ENCODE assay signal across 16 cellular contexts in genomic region chr11:122778148-122778547, GRCh38.
DNase-seq lines count a peak whose midpoint lies in the region; ATAC-seq and TF ChIP-seq lines count a peak whose summit lies in the region.
"Had no signal": no experiment of that assay in that cellular context is flagged by ENCODE, and none has a peak within 500 bp of the region (broad histone marks: within the 10 kb centered on the region; RNA-seq: fewer than 3 reads in every experiment).

No MANE protein-coding gene starts in this region.

- H3K4me2 ChIP-seq in PC-9: peak overlapping the region; percentile 66
- H3K4me2 ChIP-seq: GM23338 had no signal

- peak overlapping the region; percentile 85 for H3K27ac ChIP-seq in PC-9
- H3K27ac ChIP-seq: adrenal gland had no signal

- peaks cover 32% of the 10 kb centered on the region for H3K36me3 ChIP-seq in PC-9 (ENCODE audit: low read depth)
- H3K36me3 ChIP-seq: adrenal gland had no signal

- H4K20me1 ChIP-seq in PC-9 (ENCODE audit: insufficient read depth): no peaks in the 10 kb centered on the region

- H3K4me3 ChIP-seq in PC-9 (no peak overlapping the region; the same call in 1 of the 2 replicates), epithelial cell of esophagus (ENCODE audit: low read length) (no peak overlapping the region)
- H3K4me3 ChIP-seq: adrenal gland, GM23338 had no signal

- peaks cover 57% of the 10 kb centered on the region for H3K4me1 Mint-ChIP-seq in stimulated activated naive CD8-positive, alpha-beta T cell treated with anti-CD3 and anti-CD28 coated beads, Interleukin-15, amount 100 ng/mL, for 72 hours

- H2AFZ ChIP-seq in PC-9: no peak overlapping the region
- H2AFZ ChIP-seq: GM23338 had no signal

- no TSS peak for BruUV-seq in PC-9 (replicated peaks; lab: Mats Ljungman, UMichigan)

- intact Hi-C loops in PC-9 (cut with micrococcal nuclease; ENCODE audit: unreplicated experiment): loop anchor here (2.0 kb wide), 1 partner anchor 65 kb away; no protein-coding TSS in a partner anchor

- TF ChIP-seq CTCF in PC-9 (conservative IDR thresholded peaks at IDR 0.05) (no peak), epithelial cell of esophagus (IDR thresholded peaks at IDR 0.05; ENCODE audit: insufficient read depth, low read depth, low read length, missing control alignments) (no peak), GM20000 (IDR thresholded peaks at IDR 0.05; ENCODE audit: extremely low read depth, missing control alignments) (no peak)

- H3K27ac Mint-ChIP-seq in activated naive CD4-positive, alpha-beta T cell treated with anti-CD3 and anti-CD28 coated beads, Interleukin-2, amount 50 U/mL, for 72 hours: peak overlapping the region; percentile 40 to 78
- peak overlapping the region in 1 of 2 donors; percentile 20 for H3K27ac Mint-ChIP-seq in stimulated activated naive CD8-positive, alpha-beta T cell treated with anti-CD3 and anti-CD28 coated beads, Interleukin-15, amount 100 ng/mL, for 72 hours
- H3K27ac Mint-ChIP-seq: activated CD8-positive, alpha-beta memory T cell treated with anti-CD3 and anti-CD28 coated beads, Interleukin-2, amount 10 ng/mL, durations not matched to agents 7 days and 5 days; GM23338; stimulated activated memory B cell treated with anti-CD40 and anti-IgM and Interleukin-4, amounts not matched to agents 10 μg/mL and 1 μg/mL and 100 μg/mL, for 72 hours had no signal

- no peaks in the 10 kb centered on the region for H3K9me3 ChIP-seq in PC-9 (ENCODE audit: insufficient read depth, low read depth)
- H3K9me3 ChIP-seq: adrenal gland had no signal

- no peaks in the 10 kb centered on the region for H3K27me3 Mint-ChIP-seq in stimulated activated naive CD8-positive, alpha-beta T cell treated with anti-CD3 and anti-CD28 coated beads, Interleukin-15, amount 100 ng/mL, for 72 hours

- POLR2A ChIA-PET in PC-9 (lab: Charles Lee; ENCODE audit: unreplicated experiment): interaction anchor here (0.6 kb wide), 1 partner anchor 1312 kb away, joined by 22 read pairs; no protein-coding TSS in a partner anchor

- no peaks in the 10 kb centered on the region for H3K9me3 Mint-ChIP-seq in activated naive CD4-positive, alpha-beta T cell treated with anti-CD3 and anti-CD28 coated beads, Interleukin-2, amount 50 U/mL, for 72 hours
- no peaks in the 10 kb centered on the region for H3K9me3 Mint-ChIP-seq in stimulated activated naive CD8-positive, alpha-beta T cell treated with anti-CD3 and anti-CD28 coated beads, Interleukin-15, amount 100 ng/mL, for 72 hours
- H3K9me3 Mint-ChIP-seq: GM23338; stimulated activated memory B cell treated with anti-CD40 and anti-IgM and Interleukin-4, amounts not matched to agents 10 μg/mL and 1 μg/mL and 100 μg/mL, for 72 hours had no signal

- DNase-seq in activated naive CD4-positive, alpha-beta T cell treated with anti-CD3 and anti-CD28 coated beads, Interleukin-2, amount 50 U/mL, for 72 hours (ENCODE audit: low spot score in 2 of 2): no peak
- DNase-seq in activated naive CD4-positive, alpha-beta T cell (lab: John Stamatoyannopoulos, UW): no peak
- DNase-seq in PC-9: peak in 1 of 2 experiments; percentile 82
- peak; percentile 63 for DNase-seq in epithelial cell of esophagus (ENCODE audit: low read depth)
- DNase-seq in stimulated activated naive CD8-positive, alpha-beta T cell treated with anti-CD3 and anti-CD28 coated beads, Interleukin-15, amount 100 ng/mL, for 72 hours: no peak
- no peak for DNase-seq in GM20000 (ENCODE audit: low spot score)
- DNase-seq in hepatic stellate cell (ENCODE audit: low spot score): no peak
- DNase-seq: activated CD8-positive, alpha-beta memory T cell treated with anti-CD3 and anti-CD28 coated beads, Interleukin-2, amount 10 ng/mL, durations not matched to agents 7 days and 5 days; adrenal gland; DMS 273 treated with DMSO at 0.1 percent for 48 hours; islet precursor cell; midbrain; NCI-H2227 treated with DMSO at 0.1 percent for 48 hours had no signal

- H3F3A ChIP-seq in PC-9 (ENCODE audit: insufficient read depth, low read depth): peaks cover 68% of the 10 kb centered on the region

- CTCF ChIA-PET in PC-9 (lab: Charles Lee): interaction anchor here (0.6 kb wide), 2 partner anchors 14 to 149 kb away, joined by 4 read pairs; no protein-coding TSS in a partner anchor

- no peaks in the 10 kb centered on the region for H3K9me2 ChIP-seq in PC-9 (ENCODE audit: insufficient read depth)

- ATAC-seq in activated naive CD4-positive, alpha-beta T cell treated with anti-CD3 and anti-CD28 coated beads, Interleukin-2, amount 50 U/mL, for 72 hours: peak; percentile 83 to 87
- ATAC-seq in stimulated activated naive CD8-positive, alpha-beta T cell treated with anti-CD3 and anti-CD28 coated beads, Interleukin-15, amount 100 ng/mL, for 72 hours: peak; percentile 63
- no peak for ATAC-seq in GM21381 (IDR thresholded peaks at IDR 0.05; ENCODE audit: unreplicated experiment)
- ATAC-seq: activated CD8-positive, alpha-beta memory T cell treated with anti-CD3 and anti-CD28 coated beads, Interleukin-2, amount 10 ng/mL, durations not matched to agents 7 days and 5 days; GM23338; stimulated activated memory B cell treated with anti-CD40 and anti-IgM and Interleukin-4, amounts not matched to agents 10 μg/mL and 1 μg/mL and 100 μg/mL, for 72 hours had no signal

- peak overlapping the region in 1 of 2 donors; percentile 55 for H3K4me3 Mint-ChIP-seq in stimulated activated naive CD8-positive, alpha-beta T cell treated with anti-CD3 and anti-CD28 coated beads, Interleukin-15, amount 100 ng/mL, for 72 hours
- H3K4me3 Mint-ChIP-seq: activated CD8-positive, alpha-beta memory T cell treated with anti-CD3 and anti-CD28 coated beads, Interleukin-2, amount 10 ng/mL, durations not matched to agents 7 days and 5 days; GM23338; stimulated activated memory B cell treated with anti-CD40 and anti-IgM and Interleukin-4, amounts not matched to agents 10 μg/mL and 1 μg/mL and 100 μg/mL, for 72 hours had no signal

- peaks cover 77% of the 10 kb centered on the region for H3K4me1 ChIP-seq in PC-9 (replicated peaks; ENCODE audit: insufficient read depth)

- H3K36me3 Mint-ChIP-seq in activated naive CD4-positive, alpha-beta T cell treated with anti-CD3 and anti-CD28 coated beads, Interleukin-2, amount 50 U/mL, for 72 hours: peaks cover 4 to 15% of the 10 kb centered on the region in 2 donors

- H3K79me2 ChIP-seq in PC-9 (ENCODE audit: low read depth): peaks cover 59% of the 10 kb centered on the region

- no peaks in the 10 kb centered on the region for H3K27me3 ChIP-seq in PC-9 (ENCODE audit: insufficient read depth, low read depth)
- H3K27me3 ChIP-seq: adrenal gland had no signal
